In genomic region chrX:129958814-129959492, GRCh38 we compare ENCODE assay signal across 1 cellular context.
TF ChIP-seq lines count a peak whose summit lies in the region.

No MANE protein-coding gene starts in this region.

TF ChIP-seq in HepG2, 621 proteins besides CTCF, POLR2A, EP300 and RAD21:
- TF ChIP-seq MNT (IDR thresholded peaks at IDR 0.05) (peak; percentile 81), MLLT10 (CRISPR knock-in tag; IDR thresholded peaks at IDR 0.05) (no peak), PRDM15 (CRISPR knock-in tag; IDR thresholded peaks at IDR 0.05) (no peak), ZNF800 (CRISPR knock-in tag; IDR thresholded peaks at IDR 0.05) (no peak)
